In the genomic region with DNA sequence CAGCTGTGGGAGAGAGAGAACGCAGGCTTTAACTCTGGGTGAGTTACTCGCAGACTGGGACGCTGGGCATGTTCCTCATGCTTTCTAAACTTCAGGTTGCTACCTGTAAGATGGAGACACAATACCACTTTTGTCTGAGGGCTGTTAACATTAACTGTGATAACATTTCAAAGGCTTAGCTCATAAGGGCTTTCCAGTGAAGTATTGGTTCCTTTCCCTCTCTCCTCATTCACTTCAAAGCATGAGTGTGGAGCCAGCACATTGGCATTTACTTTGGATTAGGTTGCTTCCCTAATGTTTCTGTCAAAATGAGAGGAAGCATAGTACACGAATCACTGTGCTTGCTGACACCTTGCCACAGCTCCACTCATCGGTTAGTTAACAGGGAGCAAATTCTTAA, we compare ENCODE assay signal across 14 cellular contexts.
"Had no signal": no experiment of that assay in that cellular context is flagged by ENCODE, and none has a peak within 500 bp of the region (broad histone marks: within the 10 kb centered on the region; RNA-seq: fewer than 3 reads in every experiment).

No MANE protein-coding gene starts in this region.

- H3K36me3 ChIP-seq: breast epithelium, SJCRH30 had no signal

- H3K4me3 ChIP-seq: breast epithelium, hepatocyte, SJCRH30 had no signal

- H3K27ac ChIP-seq: breast epithelium, hepatocyte, SJCRH30 had no signal

- DNase-seq: activated CD4-positive, alpha-beta memory T cell treated with anti-CD3 and anti-CD28 coated beads for 36 hours; activated CD4-positive, alpha-beta T cell treated with anti-CD3 and anti-CD28 coated beads for 1 hour; activated gamma-delta T cell treated with Interleukin-2 at 50 U/mL for 16 hours; activated naive CD8-positive, alpha-beta T cell treated with anti-CD3 and anti-CD28 coated beads for 36 hours; activated T-cell treated with anti-CD3 and anti-CD28 coated beads, Interleukin-2, amount 50 U/mL, for 48 hours; anterior cingulate cortex; left colon; mesendoderm; SJCRH30; SW 1271; T-helper 9 cell had no signal

- H3K4me2 ChIP-seq: hepatocyte had no signal

- H3K4me3 Mint-ChIP-seq: activated CD4-positive, alpha-beta memory T cell treated with anti-CD3 and anti-CD28 coated beads for 36 hours; activated naive CD8-positive, alpha-beta T cell treated with anti-CD3 and anti-CD28 coated beads for 36 hours; nephron had no signal

- H3K27me3 Mint-ChIP-seq: activated CD4-positive, alpha-beta memory T cell treated with anti-CD3 and anti-CD28 coated beads for 36 hours; activated naive CD8-positive, alpha-beta T cell treated with anti-CD3 and anti-CD28 coated beads for 36 hours had no signal

- ATAC-seq: left colon had no signal

- H3K9me3 ChIP-seq: breast epithelium, SJCRH30 had no signal

- H3K36me3 Mint-ChIP-seq: activated naive CD8-positive, alpha-beta T cell treated with anti-CD3 and anti-CD28 coated beads for 36 hours had no signal

- H3K4me1 ChIP-seq: SJCRH30 had no signal

- H3K27me3 ChIP-seq: breast epithelium, hepatocyte, SJCRH30 had no signal

- H3K27ac Mint-ChIP-seq: activated CD4-positive, alpha-beta memory T cell treated with anti-CD3 and anti-CD28 coated beads for 36 hours; activated naive CD8-positive, alpha-beta T cell treated with anti-CD3 and anti-CD28 coated beads for 36 hours; nephron had no signal
